ENCODE assay signal across 18 cellular contexts in genomic region chr5:32190094-32190493, GRCh38. TPM values are rescaled to one million over a fixed set of nuclear protein-coding genes. Genes with fewer than 3 reads are reported as not detected.
DNase-seq lines count a peak whose midpoint lies in the region; ATAC-seq and TF ChIP-seq lines count a peak whose summit lies in the region.
"Had no signal": no experiment of that assay in that cellular context is flagged by ENCODE, and none has a peak within 500 bp of the region (broad histone marks: within the 10 kb centered on the region; RNA-seq: fewer than 3 reads in every experiment).

No MANE protein-coding gene starts in this region.

- no peaks in the 10 kb centered on the region for H3K79me2 ChIP-seq in smooth muscle cell (ENCODE audit: low read depth)

- H2AFZ ChIP-seq in smooth muscle cell (ENCODE audit: low read depth) = no peak overlapping the region

- no peaks in the 10 kb centered on the region for H4K20me1 ChIP-seq in smooth muscle cell (ENCODE audit: low read depth)

- H3K4me3 Mint-ChIP-seq in activated naive CD4-positive, alpha-beta T cell treated with anti-CD3 and anti-CD28 coated beads for 36 hours = no peak overlapping the region
- H3K4me3 Mint-ChIP-seq: CD4-positive, alpha-beta T cell; naive thymus-derived CD8-positive, alpha-beta T cell had no signal

- no peaks in the 10 kb centered on the region for H3K36me3 ChIP-seq in adipocyte (ENCODE audit: control insufficient read depth, insufficient read depth, low read length, severe bottlenecking)
- H3K36me3 ChIP-seq in gastroesophageal sphincter = no peaks in the 10 kb centered on the region
- H3K36me3 ChIP-seq in sigmoid colon = no peaks in the 10 kb centered on the region
- H3K36me3 ChIP-seq in smooth muscle cell (ENCODE audit: low read depth) = no peaks in the 10 kb centered on the region
- H3K36me3 ChIP-seq: esophagus squamous epithelium had no signal

- peaks cover 8% of the 10 kb centered on the region for H3K9me3 ChIP-seq in adipocyte (ENCODE audit: control insufficient read depth, low read length)
- H3K9me3 ChIP-seq in gastroesophageal sphincter = no peaks in the 10 kb centered on the region
- peaks cover 0 to 6% (median 0%) of the 10 kb centered on the region in 4 donors for H3K9me3 ChIP-seq in sigmoid colon
- no peaks in the 10 kb centered on the region for H3K9me3 ChIP-seq in smooth muscle cell (replicated peaks; ENCODE audit: low read depth)

- CTCF ChIA-PET in activated naive CD4-positive, alpha-beta T cell treated with anti-CD3 and anti-CD28 coated beads for 36 hours (lab: Charles Lee) = no interaction called here

- DNase-seq in GM04503 (ENCODE audit: low read depth) (peak; percentile 90), adipocyte (ENCODE audit: low read depth) (peak; percentile 66), sigmoid colon (peak; percentile 88), smooth muscle cell (lab: John Stamatoyannopoulos, UW; ENCODE audit: unreplicated experiment) (no peak)
- no peak for DNase-seq in activated naive CD4-positive, alpha-beta T cell treated with anti-CD3 and anti-CD28 coated beads for 36 hours
- DNase-seq in stimulated activated naive CD8-positive, alpha-beta T cell treated with anti-CD3 and anti-CD28 coated beads, Interleukin-15, Interleukin-2, amounts not matched to agents 100 U/mL and 50 U/mL, for 24 hours = no peak
- DNase-seq: activated gamma-delta T cell treated with Interleukin-2 at 50 U/mL for 16 hours; CD4-positive, alpha-beta T cell; dorsolateral prefrontal cortex; esophagus squamous epithelium; MV-4-11; naive thymus-derived CD8-positive, alpha-beta T cell; NCI-H2107; NCI-H69 had no signal

- H3K4me1 ChIP-seq in adipocyte (ENCODE audit: control insufficient read depth, insufficient read depth, low read length) (peaks cover 8% of the 10 kb centered on the region), gastroesophageal sphincter (peaks cover 0 to 17% (median 0%) of the 10 kb centered on the region in 3 donors), sigmoid colon (peaks cover 0 to 17% (median 12%) of the 10 kb centered on the region in 4 donors), smooth muscle cell (ENCODE audit: low read depth) (no peaks in the 10 kb centered on the region)

- peaks cover 2% of the 10 kb centered on the region for H3K9me3 Mint-ChIP-seq in activated naive CD4-positive, alpha-beta T cell treated with anti-CD3 and anti-CD28 coated beads for 36 hours
- H3K9me3 Mint-ChIP-seq: CD4-positive, alpha-beta T cell had no signal

- TF ChIP-seq CTCF in gastroesophageal sphincter (IDR thresholded peaks at IDR 0.05) (no peak), sigmoid colon (IDR thresholded peaks at IDR 0.05) (no peak), smooth muscle cell (IDR thresholded peaks at IDR 0.05; ENCODE audit: borderline replicate concordance, insufficient read depth, poor library complexity, severe bottlenecking) (no peak)

- TF ChIP-seq EP300 in gastroesophageal sphincter (IDR thresholded peaks at IDR 0.05) = no peak
- no peak for TF ChIP-seq EP300 in sigmoid colon (IDR thresholded peaks at IDR 0.05)

- H3K27ac ChIP-seq in gastroesophageal sphincter (peak overlapping the region in 1 of 4 donors; percentile 22), sigmoid colon (peak overlapping the region in 3 of 4 donors; percentile 7 to 32 (median 29)), smooth muscle cell (ENCODE audit: low read depth) (no peak overlapping the region)
- H3K27ac ChIP-seq: dorsolateral prefrontal cortex, esophagus squamous epithelium had no signal

- peaks cover 10% of the 10 kb centered on the region for H3K27me3 Mint-ChIP-seq in activated naive CD4-positive, alpha-beta T cell treated with anti-CD3 and anti-CD28 coated beads for 36 hours (ENCODE audit: low read depth)
- H3K27me3 Mint-ChIP-seq: CD4-positive, alpha-beta T cell had no signal

- no peaks in the 10 kb centered on the region for H3K27me3 ChIP-seq in adipocyte (replicated peaks; ENCODE audit: control insufficient read depth, insufficient read depth, low read length)
- no peaks in the 10 kb centered on the region for H3K27me3 ChIP-seq in gastroesophageal sphincter
- no peaks in the 10 kb centered on the region for H3K27me3 ChIP-seq in sigmoid colon
- no peaks in the 10 kb centered on the region for H3K27me3 ChIP-seq in smooth muscle cell (ENCODE audit: low read depth)
- H3K27me3 ChIP-seq: dorsolateral prefrontal cortex, esophagus squamous epithelium had no signal

- no peak for TF ChIP-seq POLR2A in gastroesophageal sphincter (IDR thresholded peaks at IDR 0.05)
- TF ChIP-seq POLR2A in sigmoid colon (IDR thresholded peaks at IDR 0.05) = no peak

- ATAC-seq in gastroesophageal sphincter (peak; percentile 88), HG03159 (IDR thresholded peaks at IDR 0.05; ENCODE audit: unreplicated experiment) (no peak)
- ATAC-seq in stimulated activated naive CD8-positive, alpha-beta T cell treated with anti-CD3 and anti-CD28 coated beads, Interleukin-15, Interleukin-2, amounts not matched to agents 100 U/mL and 50 U/mL, for 24 hours = no peak
- ATAC-seq: GM12878; naive thymus-derived CD8-positive, alpha-beta T cell; Panc1 had no signal

- H3K4me3 ChIP-seq in adipocyte (ENCODE audit: low read length) (peak overlapping the region; percentile 51), gastroesophageal sphincter (no peak overlapping the region), sigmoid colon (no peak overlapping the region), smooth muscle cell (no peak overlapping the region)
- H3K4me3 ChIP-seq: dorsolateral prefrontal cortex, esophagus squamous epithelium, GM12878 had no signal

- no peak overlapping the region for H3K27ac Mint-ChIP-seq in activated naive CD4-positive, alpha-beta T cell treated with anti-CD3 and anti-CD28 coated beads for 36 hours
- H3K27ac Mint-ChIP-seq: CD4-positive, alpha-beta T cell; naive thymus-derived CD8-positive, alpha-beta T cell had no signal

- H3K4me1 Mint-ChIP-seq in activated naive CD4-positive, alpha-beta T cell treated with anti-CD3 and anti-CD28 coated beads for 36 hours (ENCODE audit: low read depth) = no peaks in the 10 kb centered on the region

- 64 to 67% methylated on average over 3 to 4 of the region's 5 CpGs for WGBS in gastroesophageal sphincter (ENCODE audit: low coverage in 1 of 2), 2 donors
- WGBS in sigmoid colon, 2 donors = 71 to 86% methylated on average over 5 of the region's 5 CpGs
- WGBS in smooth muscle cell (ENCODE audit: low lambda C conversion rate) = 72% methylated on average over 5 of the region's 5 CpGs

- H3F3A ChIP-seq in smooth muscle cell (ENCODE audit: low read depth) = no peaks in the 10 kb centered on the region

- no peaks in the 10 kb centered on the region for H3K36me3 Mint-ChIP-seq in activated naive CD4-positive, alpha-beta T cell treated with anti-CD3 and anti-CD28 coated beads for 36 hours (ENCODE audit: low read depth)

- intact Hi-C loops in sigmoid colon (cut with DNase I) = no loop called here
- intact Hi-C loops in activated naive CD4-positive, alpha-beta T cell treated with anti-CD3 and anti-CD28 coated beads for 36 hours (cut with micrococcal nuclease) = no loop called here

- peak overlapping the region; percentile 37 for H3K9ac ChIP-seq in adipocyte (ENCODE audit: low read length)
- no peak overlapping the region for H3K9ac ChIP-seq in smooth muscle cell (ENCODE audit: low read depth)

- no peak overlapping the region for H3K4me2 ChIP-seq in smooth muscle cell

RNA-seq across cellular contexts. Expression of gene GOLPH3, which starts 16.0 kb away (rescaled TPM):
- total RNA-seq in gastroesophageal sphincter (100 to 1,000 TPM; 144 to 277 (median 203) TPM), sigmoid colon (100 to 1,000 TPM; 170 to 247 (median 192) TPM), smooth muscle cell (108 and 112 TPM in 2 replicates)
- polyA plus RNA-seq in sigmoid colon (100 to 1,000 TPM in 1 of 3 donors, 10 to 100 TPM in 2; 63.6 to 127 (median 94.3) TPM), smooth muscle cell (91.6 and 95.3 TPM in 2 replicates)
- total RNA-seq in activated naive CD4-positive, alpha-beta T cell treated with anti-CD3 and anti-CD28 coated beads for 36 hours = 10 to 100 TPM; 38.2 to 41.5 TPM

Comparison
In these comparisons a context has a peak if more than half of its experiments do, and no peak if none do; other contexts are left out.
1. DNase-seq: peak in GM04503 (single experiment), adipocyte (single experiment) and sigmoid colon (single experiment); none in smooth muscle cell (single experiment), activated naive CD4-positive, alpha-beta T cell treated with anti-CD3 and anti-CD28 coated beads for 36 hours (single experiment) and stimulated activated naive CD8-positive, alpha-beta T cell treated with anti-CD3 and anti-CD28 coated beads, Interleukin-15, Interleukin-2, amounts not matched to agents 100 U/mL and 50 U/mL, for 24 hours (single experiment).